In the genomic region with DNA sequence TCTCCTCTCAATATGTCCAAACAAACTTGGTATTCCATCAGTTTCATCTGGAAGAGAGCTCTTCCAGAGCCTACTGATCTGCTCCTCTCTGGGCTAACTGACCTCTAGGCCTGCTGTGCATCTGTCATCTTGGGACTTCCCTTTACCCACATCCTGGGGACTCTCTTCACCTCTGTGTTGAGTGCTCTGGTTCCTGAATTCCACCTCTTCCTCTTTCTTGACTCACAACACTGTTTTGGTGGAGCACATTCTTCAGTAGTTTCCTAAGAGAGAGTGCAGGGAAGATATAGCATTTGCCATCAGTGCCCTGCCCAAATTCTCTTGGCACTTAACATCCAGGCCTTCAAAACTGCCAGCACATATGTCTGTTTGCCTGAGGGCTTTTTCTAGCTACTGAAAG, we compare ENCODE assay signal across 8 cellular contexts. TPM values are rescaled to one million over a fixed set of nuclear protein-coding genes. Genes with fewer than 3 reads are reported as not detected.
A peak's percentile ranks its signal among the peaks of the same experiment; 100 is the strongest.
DNase-seq lines count a peak whose midpoint lies in the region; ATAC-seq, FAIRE-seq and TF ChIP-seq lines count a peak whose summit lies in the region.
"Not testable (repeated sequence)": the region's sequence is repeated elsewhere in the genome, so short reads cannot be mapped to it uniquely, and the experiment has no call there.

No MANE protein-coding gene starts in this region.

- ATAC-seq in GM21367 (IDR thresholded peaks at IDR 0.05; ENCODE audit: unreplicated experiment) (peak; percentile 41), HG02938 (IDR thresholded peaks at IDR 0.05; ENCODE audit: unreplicated experiment) (peak; percentile 37), T-helper 17 cell (peak; percentile 71), K562 (0 out of 3 replicates have a peak, but pooled peaks have one; percentile 42), left lung (peak; percentile 74)
- peak; percentile 80 for ATAC-seq in stimulated activated naive CD8-positive, alpha-beta T cell treated with anti-CD3 and anti-CD28 coated beads, Interleukin-15, Interleukin-2, amounts not matched to agents 100 U/mL and 50 U/mL, for 24 hours

- not testable (repeated sequence) for H3K27ac ChIP-seq in K562 (ENCODE audit: extremely low read depth, low read depth, low read length)
- peak overlapping the region in 1 of 2 donors; percentile 65 for H3K27ac ChIP-seq in left lung

- not testable (repeated sequence) for H4K20me1 ChIP-seq in K562 (replicated peaks; ENCODE audit: control insufficient read depth, insufficient read depth, low read length)

- DNase-seq in GDM1 (lab: John Stamatoyannopoulos, UW) = peak; percentile 46
- peak; percentile 85 for DNase-seq in MV-4-11 (lab: John Stamatoyannopoulos, UW)
- not testable (repeated sequence) for DNase-seq in T-helper 17 cell; K562 (ENCODE audit: extremely low read depth in 1 of 4, low spot score in 3 of 4); left lung; stimulated activated naive CD8-positive, alpha-beta T cell treated with anti-CD3 and anti-CD28 coated beads, Interleukin-15, Interleukin-2, amounts not matched to agents 100 U/mL and 50 U/mL, for 24 hours

- H3K27me3 ChIP-seq in K562 (ENCODE audit: control insufficient read depth in 2 of 2, insufficient read depth in 2 of 2, low read length in 2 of 2); left lung: not testable (repeated sequence)

- not testable (repeated sequence) for H3K27me3 Mint-ChIP-seq in T-helper 17 cell

- H3K9ac ChIP-seq in K562 (ENCODE audit: insufficient read depth in 1 of 2, low read depth in 2 of 2, low read length in 2 of 2) = not testable (repeated sequence)

- not testable (repeated sequence) for H3K27ac Mint-ChIP-seq in T-helper 17 cell

- POLR2A ChIA-PET in K562 (lab: Yijun Ruan, JAX) = not testable (repeated sequence)

- H2AFZ ChIP-seq in K562 (ENCODE audit: low read depth, low read length) = not testable (repeated sequence)

- H3K79me2 ChIP-seq in K562 (ENCODE audit: control insufficient read depth, insufficient read depth, low read length) = not testable (repeated sequence)

- TF ChIP-seq CTCF in K562 (IDR thresholded peaks at IDR 0.05 in 2 of 3, conservative IDR thresholded peaks at IDR 0.05 in 1 of 3; ENCODE audit: insufficient read depth in 2 of 3, low read depth in 1 of 3, low read length in 3 of 3); left lung (IDR thresholded peaks at IDR 0.05): not testable (repeated sequence)

- not testable (repeated sequence) for TF ChIP-seq RAD21 in K562 (CRISPR knock-in tag; conservative IDR thresholded peaks at IDR 0.05 in 1 of 2, IDR thresholded peaks at IDR 0.05 in 1 of 2)

- not testable (repeated sequence) for H3K4me2 ChIP-seq in K562 (ENCODE audit: insufficient read depth, low read length)

- not testable (repeated sequence) for TF ChIP-seq EP300 in K562 (IDR thresholded peaks at IDR 0.05; ENCODE audit: low read length)

- not testable (repeated sequence) for FAIRE-seq in K562 (lab: Jason Lieb, UNC)

- not testable (repeated sequence) for H3K36me3 Mint-ChIP-seq in T-helper 17 cell (ENCODE audit: low read depth)

- in situ Hi-C loops in K562 (cut with MboI) = not testable (repeated sequence)

- not testable (repeated sequence) for H3K4me1 ChIP-seq in K562 (replicated peaks in 1 of 2; ENCODE audit: control insufficient read depth in 2 of 2, insufficient read depth in 2 of 2, low read length in 2 of 2)
- H3K4me1 ChIP-seq in left lung = peaks cover 0 to 13% of the 10 kb centered on the region in 2 donors

- not testable (repeated sequence) for H3K36me3 ChIP-seq in K562 (ENCODE audit: control insufficient read depth, insufficient read depth, low read length); left lung

- BruUV-seq in K562 (replicated peaks; lab: Mats Ljungman, UMichigan) = not testable (repeated sequence)

- H3K4me3 ChIP-seq in K562, left lung: not testable (repeated sequence)

- CTCF ChIA-PET in K562 (lab: Yijun Ruan, JAX; ENCODE audit: low intra/inter-chr PET ratio) = not testable (repeated sequence)

- not testable (repeated sequence) for H3K9me3 ChIP-seq in T-helper 17 cell (ENCODE audit: control insufficient read depth, low read length, poor library complexity, severe bottlenecking); K562 (replicated peaks; ENCODE audit: control insufficient read depth, insufficient read depth, low read depth, low read length); left lung

- H3K9me1 ChIP-seq in K562 (ENCODE audit: control insufficient read depth, insufficient read depth, low read length) = not testable (repeated sequence)

- not testable (repeated sequence) for H3K4me1 Mint-ChIP-seq in T-helper 17 cell

- peak overlapping the region; percentile 13 for H3K4me3 Mint-ChIP-seq in T-helper 17 cell

- intact Hi-C loops in K562 (cut with micrococcal nuclease); left lung (cut with DNase I): not testable (repeated sequence)

- TF ChIP-seq POLR2A in K562 (conservative IDR thresholded peaks at IDR 0.05) = not testable (repeated sequence)

TF ChIP-seq in K562, 482 proteins besides CTCF, POLR2A, EP300 and RAD21:
- 0 out of 2 replicates have a peak, but pooled peaks have one; percentile 9 for TF ChIP-seq SPI1 (IDR thresholded peaks at IDR 0.05; ENCODE audit: borderline replicate concordance, low read depth, low read length)

RNA-seq across cellular contexts. Expression of a gene that starts 52.5 kb away (rescaled TPM):
- total RNA-seq in T-helper 17 cell (10 to 100 TPM; 24.2 to 28.4 TPM), K562 (2014; rRNA removed) (11.7 and 13.1 TPM in 2 replicates), K562 (2014; rRNA removed; fragmentation: Illumina TruSeq; extraction: Trizol) (25.3 and 28.2 TPM in 2 replicates), K562 (2015; rRNA removed; fragmentation: Illumina TruSeq; extraction: Trizol) (20.4 and 23.5 TPM in 2 replicates), K562 (2021) (19.1 and 19.5 TPM in 2 replicates), left lung (10 to 100 TPM; 35.8 to 36.1 TPM)
- total RNA-seq in K562 (2011; cell fraction: chromatin; rRNA removed; ENCODE audit: low replicate concordance) = 21.9 and 65.7 TPM in 2 replicates
- 11.3 and 17.8 TPM in 2 replicates for total RNA-seq in K562 (2011; cell fraction: nucleolus; rRNA removed)
- total RNA-seq in K562 (2011; cell fraction: nucleoplasm; rRNA removed) = 52.1 and 121 TPM in 2 replicates
- polyA plus RNA-seq in K562 (2011; rRNA removed) (23.5 and 28.7 TPM in 2 replicates), K562 (2014; fragmentation: Illumina TruSeq; extraction: Trizol) (20.9 and 22.8 TPM in 2 replicates), K562 (2014; fragmentation: Nextera tagmentation; extraction: Ambion mirVana) (10 to 100 TPM; 27.5 to 40.3 TPM), K562 (2014; rRNA removed) (17.7 and 17.9 TPM in 2 replicates)
- polyA plus RNA-seq in K562 (2011; cell fraction: cytosol; rRNA removed) = 6.1 and 11.9 TPM in 2 replicates
- polyA plus RNA-seq in K562 (2011; cell fraction: nucleus; rRNA removed) = 20.5 and 33.1 TPM in 2 replicates
- 17.5 and 24.8 TPM in 2 replicates for polyA plus RNA-seq in K562 (2012)
- polyA minus RNA-seq in K562 (2011; rRNA and poly(A)+ RNA removed) = 36.9 and 41.2 TPM in 2 replicates
- polyA minus RNA-seq in K562 (2011; cell fraction: cytosol; rRNA and poly(A)+ RNA removed) = 10.9 and 11.5 TPM in 2 replicates
- 33.8 and 61.4 TPM in 2 replicates for polyA minus RNA-seq in K562 (2011; cell fraction: nucleus; rRNA and poly(A)+ RNA removed)

RNA-seq across cellular contexts. Expression of a gene that starts 54.4 kb away (rescaled TPM):
- total RNA-seq in T-helper 17 cell (10 to 100 TPM; 71.2 to 73.0 TPM), K562 (2014; rRNA removed) (0.50 and 0.98 TPM in 2 replicates), K562 (2014; rRNA removed; fragmentation: Illumina TruSeq; extraction: Trizol) (0.29 and 0.32 TPM in 2 replicates), K562 (2015; rRNA removed; fragmentation: Illumina TruSeq; extraction: Trizol) (0.25 and 0.26 TPM in 2 replicates), K562 (2021) (1.2 and 1.3 TPM in 2 replicates), left lung (100 to 1,000 TPM in 1 of 2 donors, 10 to 100 TPM in 1; 93.5 to 129 TPM)
- 3.3 and 6.7 TPM in 2 replicates for total RNA-seq in K562 (2011; cell fraction: chromatin; rRNA removed; ENCODE audit: low replicate concordance)
- total RNA-seq in K562 (2011; cell fraction: nucleolus; rRNA removed) = 1.3 and 4.2 TPM in 2 replicates
- 4.0 and 5.6 TPM in 2 replicates for total RNA-seq in K562 (2011; cell fraction: nucleoplasm; rRNA removed)
- polyA plus RNA-seq in K562 (2011; rRNA removed) (0.27 and 0.40 TPM in 2 replicates), K562 (2014; fragmentation: Illumina TruSeq; extraction: Trizol) (0.27 and 0.36 TPM in 2 replicates), K562 (2014; fragmentation: Nextera tagmentation; extraction: Ambion mirVana) (under 1 TPM in 1 of 2 experiments, not detected in 1; 0.04 TPM), K562 (2014; rRNA removed) (0.11 and 0.24 TPM in 2 replicates)
- 0.18 and 0.83 TPM in 2 replicates for polyA plus RNA-seq in K562 (2011; cell fraction: cytosol; rRNA removed)
- 0.69 and 2.0 TPM in 2 replicates for polyA plus RNA-seq in K562 (2011; cell fraction: nucleus; rRNA removed)
- polyA plus RNA-seq in K562 (2012) = 0.26 and 0.52 TPM in 2 replicates
- 1.5 and 4.2 TPM in 2 replicates for polyA minus RNA-seq in K562 (2011; rRNA and poly(A)+ RNA removed)
- 0.36 and 2.0 TPM in 2 replicates for polyA minus RNA-seq in K562 (2011; cell fraction: cytosol; rRNA and poly(A)+ RNA removed)
- 1.7 and 2.0 TPM in 2 replicates for polyA minus RNA-seq in K562 (2011; cell fraction: nucleus; rRNA and poly(A)+ RNA removed)

Comparison
In these comparisons a context has a peak if more than half of its experiments do, and no peak if none do; other contexts are left out.
1. RNA of a gene that starts 54.4 kb away (total RNA-seq): 93.5 to 129 TPM in left lung and 71.2 to 73.0 TPM in T-helper 17 cell; 0.25 to 6.7 TPM in K562; every median in the first group is over 4 times any median in the second.
2. Peak in every context shown above with its lines, with median percentiles within 50 percentile points of each other: ATAC-seq.